In genomic region chr3:14473411-14473891, GRCh38 we compare ENCODE assay signal across 16 cellular contexts.
DNase-seq lines count a peak whose midpoint lies in the region; ATAC-seq and TF ChIP-seq lines count a peak whose summit lies in the region.
"Had no signal": no experiment of that assay in that cellular context is flagged by ENCODE, and none has a peak within 500 bp of the region (broad histone marks: within the 10 kb centered on the region; RNA-seq: fewer than 3 reads in every experiment).

No MANE protein-coding gene starts in this region.

- H3K4me3 Mint-ChIP-seq in HFFc6 (peak overlapping the region; percentile 79), Calu3 (ENCODE audit: low read depth, unreplicated experiment) (no peak overlapping the region)
- H3K4me3 Mint-ChIP-seq in stimulated activated effector memory CD8-positive, alpha-beta T cell treated with anti-CD3 and anti-CD28 coated beads, Interleukin-12 subunit alpha, Interleukin-12 subunit beta, amount 100 ng/mL, for 72 hours = no peak overlapping the region
- H3K4me3 Mint-ChIP-seq: effector memory CD8-positive, alpha-beta T cell had no signal

- peaks cover 2% of the 10 kb centered on the region; the same call in 1 of the 2 replicates for H3K27me3 Mint-ChIP-seq in HFFc6 (ENCODE audit: insufficient read depth)
- no peaks in the 10 kb centered on the region for H3K27me3 Mint-ChIP-seq in Calu3 (ENCODE audit: unreplicated experiment)
- H3K27me3 Mint-ChIP-seq: effector memory CD8-positive, alpha-beta T cell had no signal

- no peaks in the 10 kb centered on the region for H3K9me3 Mint-ChIP-seq in HFFc6
- no peaks in the 10 kb centered on the region for H3K9me3 Mint-ChIP-seq in stimulated activated effector memory CD8-positive, alpha-beta T cell treated with anti-CD3 and anti-CD28 coated beads, Interleukin-12 subunit alpha, Interleukin-12 subunit beta, amount 100 ng/mL, for 72 hours
- no peaks in the 10 kb centered on the region for H3K9me3 Mint-ChIP-seq in Calu3 (ENCODE audit: low read depth, unreplicated experiment)
- H3K9me3 Mint-ChIP-seq: effector memory CD8-positive, alpha-beta T cell had no signal

- no peaks in the 10 kb centered on the region for H3K27me3 ChIP-seq in left lung
- H3K27me3 ChIP-seq: cardiac muscle cell had no signal

- intact Hi-C loops in left lung (cut with DNase I) = loop anchor here in 1 of 2 donors (5.0 kb wide), 1 partner anchor 271 kb away; no protein-coding TSS in a partner anchor
- intact Hi-C loops in Calu3 (cut with micrococcal nuclease; ENCODE audit: unreplicated experiment) = no loop called here

- peaks cover 0 to 100% of the 10 kb centered on the region in 2 donors for H3K36me3 ChIP-seq in left lung
- H3K36me3 ChIP-seq: cardiac muscle cell had no signal

- no peaks in the 10 kb centered on the region for H3K9me3 ChIP-seq in left lung
- H3K9me3 ChIP-seq: left ventricle myocardium inferior had no signal

- BruUV-seq in Calu3 (replicated peaks; lab: Mats Ljungman, UMichigan) = no TSS peak

- CTCF ChIA-PET in Calu3 (lab: Charles Lee) = no interaction called here

- H3K27ac Mint-ChIP-seq in HFFc6 (peak overlapping the region; percentile 99), Calu3 (ENCODE audit: unreplicated experiment) (no peak overlapping the region)
- peak overlapping the region; percentile 76 for H3K27ac Mint-ChIP-seq in stimulated activated effector memory CD8-positive, alpha-beta T cell treated with anti-CD3 and anti-CD28 coated beads, Interleukin-12 subunit alpha, Interleukin-12 subunit beta, amount 100 ng/mL, for 72 hours

- H3K4me1 Mint-ChIP-seq in HFFc6 (ENCODE audit: low read depth) (peaks cover 33% of the 10 kb centered on the region), Calu3 (ENCODE audit: low read depth, unreplicated experiment) (peaks cover 9% of the 10 kb centered on the region)
- H3K4me1 Mint-ChIP-seq in stimulated activated effector memory CD8-positive, alpha-beta T cell treated with anti-CD3 and anti-CD28 coated beads, Interleukin-12 subunit alpha, Interleukin-12 subunit beta, amount 100 ng/mL, for 72 hours = peaks cover 8% of the 10 kb centered on the region

- TF ChIP-seq CTCF in HFFc6 (IDR thresholded peaks at IDR 0.05) (no peak), left lung (IDR thresholded peaks at IDR 0.05) (no peak), Calu3 (IDR thresholded peaks at IDR 0.05; ENCODE audit: unreplicated experiment) (no peak)

- peaks cover 34% of the 10 kb centered on the region for H3K36me3 Mint-ChIP-seq in HFFc6 (ENCODE audit: low read depth)
- H3K36me3 Mint-ChIP-seq in stimulated activated effector memory CD8-positive, alpha-beta T cell treated with anti-CD3 and anti-CD28 coated beads, Interleukin-12 subunit alpha, Interleukin-12 subunit beta, amount 100 ng/mL, for 72 hours = peaks cover 80% of the 10 kb centered on the region
- peaks cover 47% of the 10 kb centered on the region for H3K36me3 Mint-ChIP-seq in Calu3 (ENCODE audit: insufficient read depth, unreplicated experiment)

- H3K4me1 ChIP-seq in left lung = peaks cover 16 to 21% of the 10 kb centered on the region in 2 donors

- H3K4me3 ChIP-seq in left lung = no peak overlapping the region
- H3K4me3 ChIP-seq: cardiac muscle cell, left ventricle myocardium inferior had no signal

- peak overlapping the region; percentile 20 to 67 for H3K27ac ChIP-seq in left lung
- H3K27ac ChIP-seq: C4-2B, cardiac muscle cell, left ventricle myocardium inferior, WERI-Rb-1 had no signal

- ATAC-seq in left lung = no peak
- ATAC-seq in stimulated activated effector memory CD8-positive, alpha-beta T cell treated with anti-CD3 and anti-CD28 coated beads, Interleukin-12 subunit alpha, Interleukin-12 subunit beta, amount 100 ng/mL, for 72 hours = no peak
- ATAC-seq in GM21717 (IDR thresholded peaks at IDR 0.05; ENCODE audit: unreplicated experiment) = no peak
- ATAC-seq: effector memory CD8-positive, alpha-beta T cell had no signal

- no peak for DNase-seq in HFFc6
- peak; percentile 63 for DNase-seq in amniotic epithelial cell (ENCODE audit: low read depth)
- DNase-seq in left lung = no peak
- no peak for DNase-seq in stimulated activated effector memory CD8-positive, alpha-beta T cell treated with anti-CD3 and anti-CD28 coated beads, Interleukin-12 subunit alpha, Interleukin-12 subunit beta, amount 100 ng/mL, for 72 hours (ENCODE audit: low spot score in 2 of 2)
- DNase-seq in NCI-H2107 (lab: John Stamatoyannopoulos, UW) = no peak
- DNase-seq in Calu3 = no peak
- DNase-seq: activated naive CD4-positive, alpha-beta T cell treated with anti-CD3 and anti-CD28 coated beads, Interleukin-2, amount 50 U/mL, for 16 hours; effector memory CD8-positive, alpha-beta T cell; KG1; left ventricle myocardium inferior; NCI-H1105 treated with DMSO at 0.1 percent for 48 hours; NCI-H345; WERI-Rb-1 had no signal
